In genomic region chr7:130486114-130486962, GRCh38 we compare ENCODE assay signal across 8 cellular contexts. TPM values are rescaled to one million over a fixed set of nuclear protein-coding genes. Genes with fewer than 3 reads are reported as not detected.
DNase-seq lines count a peak whose midpoint lies in the region; ATAC-seq, FAIRE-seq and TF ChIP-seq lines count a peak whose summit lies in the region.

No MANE protein-coding gene starts in this region.

- 2% methylated on average over 34 of the region's 69 CpGs for WGBS in A549 (ENCODE audit: missing lambda C conversion rate)

- H3K36me3 Mint-ChIP-seq in activated CD8-positive, alpha-beta T cell treated with anti-CD3 and anti-CD28 coated beads, Interleukin-2, amount 10 ng/mL, durations not matched to agents 7 days and 5 days (ENCODE audit: low read depth), result peaks cover 4% of the 10 kb centered on the region

- H3K9me3 ChIP-seq in A549, result no peaks in the 10 kb centered on the region

- POLR2A ChIA-PET in A549 (lab: Yijun Ruan, JAX), result interaction anchor here (0.8 kb wide), 1 partner anchor 281 kb away, joined by 4 read pairs; the partner anchor contains the start of gene TMEM209
- POLR2A ChIA-PET in activated CD8-positive, alpha-beta T cell treated with anti-CD3 and anti-CD28 coated beads, Interleukin-2, amount 10 ng/mL, durations not matched to agents 7 days and 5 days (lab: Charles Lee), result no interaction called here

- TF ChIP-seq EP300 in A549 (IDR thresholded peaks at IDR 0.05), result no peak

- H3K4me3 Mint-ChIP-seq in activated CD8-positive, alpha-beta T cell treated with anti-CD3 and anti-CD28 coated beads, Interleukin-2, amount 10 ng/mL, durations not matched to agents 7 days and 5 days, result peak overlapping the region; percentile 76

- peaks cover 53% of the 10 kb centered on the region for H3K27me3 Mint-ChIP-seq in activated CD8-positive, alpha-beta T cell treated with anti-CD3 and anti-CD28 coated beads, Interleukin-2, amount 10 ng/mL, durations not matched to agents 7 days and 5 days (ENCODE audit: low read depth)

- TF ChIP-seq CTCF in A549 (IDR thresholded peaks at IDR 0.05), result peak; percentile 85

- peak overlapping the region; percentile 23 for H3K27ac Mint-ChIP-seq in activated CD8-positive, alpha-beta T cell treated with anti-CD3 and anti-CD28 coated beads, Interleukin-2, amount 10 ng/mL, durations not matched to agents 7 days and 5 days

- no peaks in the 10 kb centered on the region for H3K9me3 Mint-ChIP-seq in activated CD8-positive, alpha-beta T cell treated with anti-CD3 and anti-CD28 coated beads, Interleukin-2, amount 10 ng/mL, durations not matched to agents 7 days and 5 days (ENCODE audit: insufficient read depth)

- peak; percentile 59 to 62; a peak in 4 of 5 replicates for TF ChIP-seq RAD21 in A549 (conservative IDR thresholded peaks at IDR 0.05 in 1 of 2, IDR thresholded peaks at IDR 0.05 in 1 of 2)

- peak overlapping the region; percentile 54 for H3K4me3 ChIP-seq in A549

- no peak for FAIRE-seq in A549 (lab: Jason Lieb, UNC)
- peak; percentile 82 for FAIRE-seq in GM19239 (lab: Jason Lieb, UNC)

- ATAC-seq in A549 (peak; percentile 95 to 97), GM19324 (IDR thresholded peaks at IDR 0.05; ENCODE audit: low FRiP score, unreplicated experiment) (no peak)
- ATAC-seq in activated CD8-positive, alpha-beta T cell treated with anti-CD3 and anti-CD28 coated beads, Interleukin-2, amount 10 ng/mL, durations not matched to agents 7 days and 5 days, result peak; percentile 76

- CTCF ChIA-PET in A549 (lab: Yijun Ruan, JAX), result interaction anchor here (0.6 to 3.0 kb wide), 5 partner anchors 9 to 415 kb away, joined by 4 to 9 read pairs (median 4); partner anchors contain the start of gene KLHDC10
- CTCF ChIA-PET in activated CD8-positive, alpha-beta T cell treated with anti-CD3 and anti-CD28 coated beads, Interleukin-2, amount 10 ng/mL, durations not matched to agents 7 days and 5 days (lab: Charles Lee), result interaction anchor here (0.7 to 1.8 kb wide), 8 partner anchors 9 to 244 kb away, joined by 3 to 8 read pairs (median 3); no protein-coding TSS in a partner anchor

- H3K27ac ChIP-seq in A549, result peak overlapping the region; percentile 76 to 90

- H3K4me1 ChIP-seq in A549, result no peaks in the 10 kb centered on the region

- DNase-seq in A549 (ENCODE audit: low read depth in 1 of 2, low spot score in 1 of 2) (peak; percentile 91 to 95), GM19239 (ENCODE audit: insufficient read length, low spot score) (no peak), NCI-H2171 treated with DMSO at 0.1 percent for 48 hours (lab: John Stamatoyannopoulos, UW) (peak; percentile 94), midbrain (lab: John Stamatoyannopoulos, UW) (peak; percentile 39)
- peak; percentile 63 for DNase-seq in activated CD8-positive, alpha-beta T cell treated with anti-CD3 and anti-CD28 coated beads, Interleukin-2, amount 10 ng/mL, durations not matched to agents 7 days and 5 days
- peak; percentile 42 for DNase-seq in effector CD8-positive, alpha-beta T cell (lab: John Stamatoyannopoulos, UW)
- peak; percentile 21 to 54 for DNase-seq in stimulated activated CD8-positive, alpha-beta memory T cell treated with anti-CD3 and anti-CD28 coated beads, Interleukin-7, amount 100 ng/mL, for 4 hours (ENCODE audit: low read depth in 2 of 2)

- peak; percentile 67 for TF ChIP-seq POLR2A in A549 (IDR thresholded peaks at IDR 0.05; ENCODE audit: low read length)

- H3K4me1 Mint-ChIP-seq in activated CD8-positive, alpha-beta T cell treated with anti-CD3 and anti-CD28 coated beads, Interleukin-2, amount 10 ng/mL, durations not matched to agents 7 days and 5 days (ENCODE audit: low read depth), result peaks cover 27% of the 10 kb centered on the region

- H3K4me2 ChIP-seq in A549, result peak overlapping the region; percentile 88

TF ChIP-seq in A549, 52 proteins besides CTCF, POLR2A, EP300 and RAD21 (continues in another document):
- TF ChIP-seq CEBPB (IDR thresholded peaks at IDR 0.05), result no peak
- no peak for TF ChIP-seq USF2 (IDR thresholded peaks at IDR 0.05)
- TF ChIP-seq NPAS2 (CRISPR knock-in tag; IDR thresholded peaks at IDR 0.05; ENCODE audit: borderline replicate concordance), result no peak
- TF ChIP-seq FOXS1 (CRISPR knock-in tag; IDR thresholded peaks at IDR 0.05), result no peak
- TF ChIP-seq CBX2 (IDR thresholded peaks at IDR 0.05; ENCODE audit: borderline replicate concordance, low read depth), result no peak
- TF ChIP-seq ZC3H11A (IDR thresholded peaks at IDR 0.05), result no peak
- no peak for TF ChIP-seq HDAC2 (IDR thresholded peaks at IDR 0.05)
- TF ChIP-seq TP53 (CRISPR knock-in tag; IDR thresholded peaks at IDR 0.05), result no peak
- no peak for TF ChIP-seq CHD2 (IDR thresholded peaks at IDR 0.05; ENCODE audit: low read length, partially characterized antibody)
- TF ChIP-seq SMC3 (IDR thresholded peaks at IDR 0.05), result peak; percentile 71
- no peak for TF ChIP-seq ZFP36 (IDR thresholded peaks at IDR 0.05; ENCODE audit: borderline replicate concordance, partially characterized antibody)
- no peak for TF ChIP-seq JUNB (IDR thresholded peaks at IDR 0.05)
- no peak for TF ChIP-seq HES2 (IDR thresholded peaks at IDR 0.05)
- TF ChIP-seq REST (IDR thresholded peaks at IDR 0.05), result no peak
- TF ChIP-seq ZSCAN20 (CRISPR knock-in tag; IDR thresholded peaks at IDR 0.05), result no peak
- no peak for TF ChIP-seq KDM1A (IDR thresholded peaks at IDR 0.05; ENCODE audit: low read depth)
- TF ChIP-seq RCOR1 (IDR thresholded peaks at IDR 0.05; ENCODE audit: low read depth, low read length), result no peak
- TF ChIP-seq RARB (CRISPR knock-in tag; IDR thresholded peaks at IDR 0.05), result no peak
- peak; percentile 97 for TF ChIP-seq E2F6 (IDR thresholded peaks at IDR 0.05; ENCODE audit: borderline replicate concordance, low read depth)

RNA-seq across cellular contexts. Expression of gene MEST, which starts 5.5 kb away (rescaled TPM):
- 85.1 and 105 TPM in 2 replicates for polyA plus RNA-seq in A549 (2011; rRNA removed)
- 21.9 and 27.1 TPM in 2 replicates for polyA plus RNA-seq in A549 (2012; cell fraction: cytosol; rRNA removed)
- polyA plus RNA-seq in A549 (2012; cell fraction: nucleus; rRNA removed), result 7.2 and 12.5 TPM in 2 replicates
- polyA plus RNA-seq in A549 (2017; fragmentation: RNase III; extraction: RNeasy Plus Mini Kit Qiagen cat#74134 plus additional on column Dnase treatment), result 31.2 to 33.6 TPM (median 32.6 TPM) in 3 replicates
- 79.4 and 98.3 TPM in 2 replicates for polyA minus RNA-seq in A549 (2011; rRNA and poly(A)+ RNA removed)
- 1 to 10 TPM; 2.9 to 3.5 TPM for total RNA-seq in activated CD8-positive, alpha-beta T cell treated with anti-CD3 and anti-CD28 coated beads, Interleukin-2, amount 10 ng/mL, durations not matched to agents 7 days and 5 days

RNA-seq across cellular contexts. Expression of gene CEP41, which starts 45.5 kb away (rescaled TPM):
- polyA plus RNA-seq in A549 (2011; rRNA removed), result 21.4 and 23.1 TPM in 2 replicates
- 8.1 and 10.0 TPM in 2 replicates for polyA plus RNA-seq in A549 (2012; cell fraction: cytosol; rRNA removed)
- 8.5 and 9.9 TPM in 2 replicates for polyA plus RNA-seq in A549 (2012; cell fraction: nucleus; rRNA removed)
- polyA plus RNA-seq in A549 (2017; fragmentation: RNase III; extraction: RNeasy Plus Mini Kit Qiagen cat#74134 plus additional on column Dnase treatment), result 12.8 to 13.1 TPM (median 13.0 TPM) in 3 replicates
- 15.7 and 22.7 TPM in 2 replicates for polyA minus RNA-seq in A549 (2011; rRNA and poly(A)+ RNA removed)
- total RNA-seq in activated CD8-positive, alpha-beta T cell treated with anti-CD3 and anti-CD28 coated beads, Interleukin-2, amount 10 ng/mL, durations not matched to agents 7 days and 5 days, result 10 to 100 TPM; 27.6 to 31.1 TPM
